ENCODE assay signal across 26 cellular contexts in genomic region chr2:30655660-30656059, GRCh38.
DNase-seq lines count a peak whose midpoint lies in the region; ATAC-seq, FAIRE-seq and TF ChIP-seq lines count a peak whose summit lies in the region.
"Had no signal": no experiment of that assay in that cellular context is flagged by ENCODE, and none has a peak within 500 bp of the region (broad histone marks: within the 10 kb centered on the region; RNA-seq: fewer than 3 reads in every experiment).

No MANE protein-coding gene starts in this region.

- no peak overlapping the region for H3K4me3 ChIP-seq in astrocyte (ENCODE audit: insufficient read depth, low read depth, low read length)
- H3K4me3 ChIP-seq: thyroid gland had no signal

- peaks cover 22% of the 10 kb centered on the region for H3K4me1 Mint-ChIP-seq in astrocyte (ENCODE audit: low read depth, unreplicated experiment)
- peaks cover 11% of the 10 kb centered on the region for H3K4me1 Mint-ChIP-seq in stimulated activated effector memory CD8-positive, alpha-beta T cell treated with anti-CD3 and anti-CD28 coated beads, Interleukin-12 subunit alpha, Interleukin-12 subunit beta, amount 100 ng/mL, for 72 hours
- H3K4me1 Mint-ChIP-seq: CD14-positive monocyte, mesothelial cell of epicardium, T-helper 17 cell had no signal

- no peak overlapping the region for H3K9ac ChIP-seq in astrocyte (ENCODE audit: low read length)

- no peaks in the 10 kb centered on the region for H3K27me3 Mint-ChIP-seq in astrocyte (ENCODE audit: low read depth, unreplicated experiment)

- no peak for FAIRE-seq in astrocyte (lab: Jason Lieb, UNC)
- FAIRE-seq: A204.1, bronchial epithelial cell, kidney had no signal

- no peak for TF ChIP-seq CTCF in astrocyte (IDR thresholded peaks at IDR 0.05; ENCODE audit: insufficient read depth, low read depth, low read length)

- no peaks in the 10 kb centered on the region for H3K27me3 ChIP-seq in astrocyte (ENCODE audit: insufficient read depth, low read length)
- H3K27me3 ChIP-seq: thyroid gland had no signal

- no peaks in the 10 kb centered on the region for H3K36me3 Mint-ChIP-seq in astrocyte (ENCODE audit: low read depth, unreplicated experiment)
- H3K36me3 Mint-ChIP-seq in stimulated activated effector memory CD8-positive, alpha-beta T cell treated with anti-CD3 and anti-CD28 coated beads, Interleukin-12 subunit alpha, Interleukin-12 subunit beta, amount 100 ng/mL, for 72 hours, result no peaks in the 10 kb centered on the region
- H3K36me3 Mint-ChIP-seq: CD14-positive monocyte; IgD-negative memory B cell; mesothelial cell of epicardium; stimulated activated naive B cell treated with anti-CD40 and anti-IgM and Interleukin-4, amounts not matched to agents 10 μg/mL and 1 μg/mL and 100 μg/mL, for 72 hours had no signal

- H3K9me3 ChIP-seq in astrocyte (ENCODE audit: insufficient read depth, low read depth, low read length), result no peaks in the 10 kb centered on the region
- H3K9me3 ChIP-seq: thyroid gland had no signal

- peaks cover 21% of the 10 kb centered on the region for H3K4me1 ChIP-seq in astrocyte (ENCODE audit: insufficient read depth, low read length)
- H3K4me1 ChIP-seq: thyroid gland had no signal

- no peak for DNase-seq in Right ventricle myocardium superior
- DNase-seq in cardiac septum (ENCODE audit: low spot score), result no peak
- DNase-seq in astrocyte (ENCODE audit: low read depth), result peak; percentile 93
- DNase-seq in hepatic stellate cell (ENCODE audit: low spot score), result peak; percentile 37
- no peak for DNase-seq in stimulated activated effector memory CD8-positive, alpha-beta T cell treated with anti-CD3 and anti-CD28 coated beads, Interleukin-12 subunit alpha, Interleukin-12 subunit beta, amount 100 ng/mL, for 72 hours (ENCODE audit: low spot score in 2 of 2)
- DNase-seq in COLO829 (ENCODE audit: low spot score), result no peak
- DNase-seq in activated T-cell treated with anti-CD3 and anti-CD28 coated beads, Interleukin-2, amount 50 U/mL, for 48 hours, result no peak
- DNase-seq: activated CD4-positive, alpha-beta T cell treated with anti-CD3 and anti-CD28 coated beads, Interleukin-2, amount 50 U/mL, for 48 hours; activated naive CD4-positive, alpha-beta T cell treated with anti-CD3 and anti-CD28 coated beads, Interleukin-2, amount 50 U/mL, for 16 hours; activated T-cell treated with anti-CD3 and anti-CD28 coated beads, Interleukin-2, amount 50 U/mL, for 1 hour; DMS53; GOT3; kidney; NCI-H1048; NCI-H2081 treated with DMSO at 0.1 percent for 48 hours; NCI-H510A; stimulated activated CD4-positive, alpha-beta T cell treated with anti-CD3 and anti-CD28 coated beads, Interleukin-15, amount 100 ng/mL, for 24 hours; stimulated activated naive B cell treated with anti-CD40 and anti-IgM and Interleukin-4, amounts not matched to agents 10 μg/mL and 1 μg/mL and 100 μg/mL, for 72 hours; T-helper 17 cell; thyroid gland had no signal

- peak overlapping the region; percentile 83 for H3K27ac Mint-ChIP-seq in astrocyte (ENCODE audit: unreplicated experiment)
- H3K27ac Mint-ChIP-seq in stimulated activated effector memory CD8-positive, alpha-beta T cell treated with anti-CD3 and anti-CD28 coated beads, Interleukin-12 subunit alpha, Interleukin-12 subunit beta, amount 100 ng/mL, for 72 hours, result peak overlapping the region; percentile 4
- H3K27ac Mint-ChIP-seq: mesothelial cell of epicardium; stimulated activated naive B cell treated with anti-CD40 and anti-IgM and Interleukin-4, amounts not matched to agents 10 μg/mL and 1 μg/mL and 100 μg/mL, for 72 hours; T-helper 17 cell had no signal

- intact Hi-C loops in Right ventricle myocardium superior (cut with DNase I) (no loop called here), cardiac septum (cut with DNase I) (no loop called here)

- no peaks in the 10 kb centered on the region for H3K9me3 Mint-ChIP-seq in astrocyte (ENCODE audit: unreplicated experiment)
- H3K9me3 Mint-ChIP-seq in stimulated activated effector memory CD8-positive, alpha-beta T cell treated with anti-CD3 and anti-CD28 coated beads, Interleukin-12 subunit alpha, Interleukin-12 subunit beta, amount 100 ng/mL, for 72 hours, result no peaks in the 10 kb centered on the region
- H3K9me3 Mint-ChIP-seq: IgD-negative memory B cell; stimulated activated naive B cell treated with anti-CD40 and anti-IgM and Interleukin-4, amounts not matched to agents 10 μg/mL and 1 μg/mL and 100 μg/mL, for 72 hours had no signal

- H3K27ac ChIP-seq in astrocyte (ENCODE audit: low read depth, low read length), result peak overlapping the region; percentile 58
- H3K27ac ChIP-seq: thyroid gland had no signal

- no peak overlapping the region for H3K4me3 Mint-ChIP-seq in astrocyte (ENCODE audit: unreplicated experiment)
- no peak overlapping the region for H3K4me3 Mint-ChIP-seq in stimulated activated effector memory CD8-positive, alpha-beta T cell treated with anti-CD3 and anti-CD28 coated beads, Interleukin-12 subunit alpha, Interleukin-12 subunit beta, amount 100 ng/mL, for 72 hours
- H3K4me3 Mint-ChIP-seq: mesothelial cell of epicardium; stimulated activated naive B cell treated with anti-CD40 and anti-IgM and Interleukin-4, amounts not matched to agents 10 μg/mL and 1 μg/mL and 100 μg/mL, for 72 hours; T-helper 17 cell had no signal

- H3K79me2 ChIP-seq in astrocyte (ENCODE audit: insufficient read depth, low read length), result no peaks in the 10 kb centered on the region

- peak; percentile 43 for ATAC-seq in Right ventricle myocardium superior (ENCODE audit: poor library complexity)
- ATAC-seq in stimulated activated effector memory CD8-positive, alpha-beta T cell treated with anti-CD3 and anti-CD28 coated beads, Interleukin-12 subunit alpha, Interleukin-12 subunit beta, amount 100 ng/mL, for 72 hours, result no peak
- ATAC-seq in HG02759 (IDR thresholded peaks at IDR 0.05; ENCODE audit: unreplicated experiment), result no peak
- ATAC-seq: stimulated activated naive B cell treated with anti-CD40 and anti-IgM and Interleukin-4, amounts not matched to agents 10 μg/mL and 1 μg/mL and 100 μg/mL, for 72 hours; T-helper 17 cell had no signal

- no peaks in the 10 kb centered on the region for H4K20me1 ChIP-seq in astrocyte (ENCODE audit: insufficient read depth, low read length)

- peak overlapping the region; percentile 25 for H3K4me2 ChIP-seq in astrocyte (ENCODE audit: low read length)

- H2AFZ ChIP-seq in astrocyte (ENCODE audit: low read depth, low read length), result no peak overlapping the region

- H3K36me3 ChIP-seq in astrocyte (ENCODE audit: insufficient read depth, low read length), result no peaks in the 10 kb centered on the region
- H3K36me3 ChIP-seq: thyroid gland had no signal

Comparison
In these comparisons a context has a peak if more than half of its experiments do, and no peak if none do; other contexts are left out.
1. DNase-seq: peak in astrocyte (single experiment) and hepatic stellate cell (single experiment); none in Right ventricle myocardium superior (single experiment), cardiac septum (single experiment), stimulated activated effector memory CD8-positive, alpha-beta T cell treated with anti-CD3 and anti-CD28 coated beads, Interleukin-12 subunit alpha, Interleukin-12 subunit beta, amount 100 ng/mL, for 72 hours (0 of 2), COLO829 (single experiment) and activated T-cell treated with anti-CD3 and anti-CD28 coated beads, Interleukin-2, amount 50 U/mL, for 48 hours (0 of 2).